14 cellular contexts compared by ENCODE assay signal in genomic region chr18:47912794-47913594, GRCh38. TPM values are rescaled to one million over a fixed set of nuclear protein-coding genes. Genes with fewer than 3 reads are reported as not detected.
A peak's percentile ranks its signal among the peaks of the same experiment; 100 is the strongest.
DNase-seq lines count a peak whose midpoint lies in the region; ATAC-seq, FAIRE-seq and TF ChIP-seq lines count a peak whose summit lies in the region.
"Had no signal": no experiment of that assay in that cellular context is flagged by ENCODE, and none has a peak within 500 bp of the region (broad histone marks: within the 10 kb centered on the region; RNA-seq: fewer than 3 reads in every experiment).

No MANE protein-coding gene starts in this region.

- POLR2A ChIA-PET in activated CD4-positive, alpha-beta memory T cell treated with anti-CD3 and anti-CD28 coated beads for 36 hours (lab: Charles Lee), result interaction anchor here (0.9 to 2.7 kb wide), 5 partner anchors 11 to 17 kb away, joined by 3 to 24 read pairs (median 8); partner anchors contain the start of gene SMAD2

- DNase-seq in T-helper 1 cell (no peak), esophagus squamous epithelium (lab: John Stamatoyannopoulos, UW) (no peak), smooth muscle cell (lab: John Stamatoyannopoulos, UW; ENCODE audit: unreplicated experiment) (no peak), HTR-8/SVneo (ENCODE audit: insufficient read length, low spot score) (no peak)
- DNase-seq in activated CD4-positive, alpha-beta memory T cell treated with anti-CD3 and anti-CD28 coated beads for 36 hours, result peak; percentile 35
- DNase-seq: 8988T, kidney glomerular epithelial cell, NCI-H1048, T1000 had no signal

- TF ChIP-seq CTCF in esophagus squamous epithelium (IDR thresholded peaks at IDR 0.05), result no peak
- no peak for TF ChIP-seq CTCF in smooth muscle cell (IDR thresholded peaks at IDR 0.05; ENCODE audit: borderline replicate concordance, insufficient read depth, poor library complexity, severe bottlenecking)

- no peak overlapping the region for H2AFZ ChIP-seq in smooth muscle cell (ENCODE audit: low read depth)

- peaks cover 99% of the 10 kb centered on the region for H3K79me2 ChIP-seq in smooth muscle cell (ENCODE audit: low read depth)

- H3K27me3 Mint-ChIP-seq in T-helper 1 cell treated with Interleukin-12 subunit alpha and Interleukin-12 subunit beta and Interleukin-4 antibody, amounts not matched to agents 30 μg/mL and 1 μg/mL, for 36 hours (ENCODE audit: low read depth), result no peaks in the 10 kb centered on the region
- no peaks in the 10 kb centered on the region for H3K27me3 Mint-ChIP-seq in activated CD4-positive, alpha-beta memory T cell treated with anti-CD3 and anti-CD28 coated beads for 36 hours
- H3K27me3 Mint-ChIP-seq: progenitor cell of endocrine pancreas had no signal

- intact Hi-C loops in activated CD4-positive, alpha-beta memory T cell treated with anti-CD3 and anti-CD28 coated beads for 36 hours (cut with micrococcal nuclease), result loop anchor here (1.0 to 10.0 kb wide), 6 partner anchors 8 to 1818 kb away; partner anchors contain the start of gene ATP5F1A
- intact Hi-C loops in esophagus squamous epithelium (cut with DNase I), result no loop called here

- H3K9me3 Mint-ChIP-seq in T-helper 1 cell treated with Interleukin-12 subunit alpha and Interleukin-12 subunit beta and Interleukin-4 antibody, amounts not matched to agents 30 μg/mL and 1 μg/mL, for 36 hours, result no peaks in the 10 kb centered on the region
- H3K9me3 Mint-ChIP-seq in activated CD4-positive, alpha-beta memory T cell treated with anti-CD3 and anti-CD28 coated beads for 36 hours, result no peaks in the 10 kb centered on the region

- ATAC-seq in GM18868 (IDR thresholded peaks at IDR 0.05; ENCODE audit: unreplicated experiment) (no peak), GM19324 (IDR thresholded peaks at IDR 0.05; ENCODE audit: low FRiP score, unreplicated experiment) (no peak)

- H3K9ac ChIP-seq in smooth muscle cell (ENCODE audit: low read depth), result no peak overlapping the region

- peaks cover 21% of the 10 kb centered on the region for H3K36me3 Mint-ChIP-seq in T-helper 1 cell treated with Interleukin-12 subunit alpha and Interleukin-12 subunit beta and Interleukin-4 antibody, amounts not matched to agents 30 μg/mL and 1 μg/mL, for 36 hours (ENCODE audit: low read depth)
- H3K36me3 Mint-ChIP-seq in activated CD4-positive, alpha-beta memory T cell treated with anti-CD3 and anti-CD28 coated beads for 36 hours, result peaks cover 27% of the 10 kb centered on the region

- H3K36me3 ChIP-seq in esophagus squamous epithelium, result peaks cover 0 to 14% (median 0%) of the 10 kb centered on the region in 3 donors
- no peaks in the 10 kb centered on the region for H3K36me3 ChIP-seq in smooth muscle cell (ENCODE audit: low read depth)

- H3K4me1 ChIP-seq in esophagus squamous epithelium (peaks cover 0 to 47% (median 20%) of the 10 kb centered on the region in 3 donors), smooth muscle cell (ENCODE audit: low read depth) (peaks cover 45% of the 10 kb centered on the region)

- H3K27ac ChIP-seq in esophagus squamous epithelium (peak overlapping the region in 3 of 4 donors; percentile 22 to 30 (median 24)), smooth muscle cell (ENCODE audit: low read depth) (peak overlapping the region; percentile 54)

- H3K27ac Mint-ChIP-seq in T-helper 1 cell treated with Interleukin-12 subunit alpha and Interleukin-12 subunit beta and Interleukin-4 antibody, amounts not matched to agents 30 μg/mL and 1 μg/mL, for 36 hours, result peak overlapping the region; percentile 68
- H3K27ac Mint-ChIP-seq in activated CD4-positive, alpha-beta memory T cell treated with anti-CD3 and anti-CD28 coated beads for 36 hours, result peak overlapping the region; percentile 90
- H3K27ac Mint-ChIP-seq: progenitor cell of endocrine pancreas had no signal

- H3F3A ChIP-seq in smooth muscle cell (ENCODE audit: low read depth), result no peaks in the 10 kb centered on the region

- no peak for FAIRE-seq in HTR-8/SVneo (lab: Jason Lieb, UNC)
- FAIRE-seq: H1 had no signal

- 70 to 76% methylated on average over 11 of the region's 11 CpGs for WGBS in esophagus squamous epithelium, 2 donors
- WGBS in smooth muscle cell (ENCODE audit: low lambda C conversion rate), result 83% methylated on average over 11 of the region's 11 CpGs

- H3K4me1 Mint-ChIP-seq in T-helper 1 cell treated with Interleukin-12 subunit alpha and Interleukin-12 subunit beta and Interleukin-4 antibody, amounts not matched to agents 30 μg/mL and 1 μg/mL, for 36 hours (ENCODE audit: low read depth), result peaks cover 58% of the 10 kb centered on the region
- H3K4me1 Mint-ChIP-seq in activated CD4-positive, alpha-beta memory T cell treated with anti-CD3 and anti-CD28 coated beads for 36 hours (ENCODE audit: low read depth), result peaks cover 98% of the 10 kb centered on the region

- CTCF ChIA-PET in activated CD4-positive, alpha-beta memory T cell treated with anti-CD3 and anti-CD28 coated beads for 36 hours (lab: Charles Lee), result interaction anchor here (1.0 to 2.0 kb wide), 3 partner anchors 10 to 42 kb away, joined by 3 to 8 read pairs (median 4); no protein-coding TSS in a partner anchor

- peak overlapping the region; percentile 28 for H3K4me3 Mint-ChIP-seq in T-helper 1 cell treated with Interleukin-12 subunit alpha and Interleukin-12 subunit beta and Interleukin-4 antibody, amounts not matched to agents 30 μg/mL and 1 μg/mL, for 36 hours
- H3K4me3 Mint-ChIP-seq in activated CD4-positive, alpha-beta memory T cell treated with anti-CD3 and anti-CD28 coated beads for 36 hours, result peak overlapping the region; percentile 57

- peak overlapping the region; percentile 11 for H3K4me2 ChIP-seq in smooth muscle cell

- H3K27me3 ChIP-seq in esophagus squamous epithelium, result no peaks in the 10 kb centered on the region
- H3K27me3 ChIP-seq in smooth muscle cell (ENCODE audit: low read depth), result no peaks in the 10 kb centered on the region

- H3K4me3 ChIP-seq in esophagus squamous epithelium (no peak overlapping the region), smooth muscle cell (no peak overlapping the region)

- H3K9me3 ChIP-seq in esophagus squamous epithelium (no peaks in the 10 kb centered on the region), smooth muscle cell (replicated peaks; ENCODE audit: low read depth) (no peaks in the 10 kb centered on the region)

- peaks cover 100% of the 10 kb centered on the region for H4K20me1 ChIP-seq in smooth muscle cell (ENCODE audit: low read depth)

- TF ChIP-seq POLR2A in esophagus squamous epithelium (IDR thresholded peaks at IDR 0.05), result no peak

RNA-seq across cellular contexts. Expression of gene SMAD2, which starts 17.5 kb away (rescaled TPM):
- total RNA-seq in activated CD4-positive, alpha-beta memory T cell treated with anti-CD3 and anti-CD28 coated beads for 36 hours, result 100 to 1,000 TPM; 215 to 222 TPM
- total RNA-seq in esophagus squamous epithelium (10 to 100 TPM; 38.1 to 67.7 (median 42.4) TPM), smooth muscle cell (120 and 125 TPM in 2 replicates)
- 59.7 and 63.8 TPM in 2 replicates for polyA plus RNA-seq in smooth muscle cell
